In the genomic region with DNA sequence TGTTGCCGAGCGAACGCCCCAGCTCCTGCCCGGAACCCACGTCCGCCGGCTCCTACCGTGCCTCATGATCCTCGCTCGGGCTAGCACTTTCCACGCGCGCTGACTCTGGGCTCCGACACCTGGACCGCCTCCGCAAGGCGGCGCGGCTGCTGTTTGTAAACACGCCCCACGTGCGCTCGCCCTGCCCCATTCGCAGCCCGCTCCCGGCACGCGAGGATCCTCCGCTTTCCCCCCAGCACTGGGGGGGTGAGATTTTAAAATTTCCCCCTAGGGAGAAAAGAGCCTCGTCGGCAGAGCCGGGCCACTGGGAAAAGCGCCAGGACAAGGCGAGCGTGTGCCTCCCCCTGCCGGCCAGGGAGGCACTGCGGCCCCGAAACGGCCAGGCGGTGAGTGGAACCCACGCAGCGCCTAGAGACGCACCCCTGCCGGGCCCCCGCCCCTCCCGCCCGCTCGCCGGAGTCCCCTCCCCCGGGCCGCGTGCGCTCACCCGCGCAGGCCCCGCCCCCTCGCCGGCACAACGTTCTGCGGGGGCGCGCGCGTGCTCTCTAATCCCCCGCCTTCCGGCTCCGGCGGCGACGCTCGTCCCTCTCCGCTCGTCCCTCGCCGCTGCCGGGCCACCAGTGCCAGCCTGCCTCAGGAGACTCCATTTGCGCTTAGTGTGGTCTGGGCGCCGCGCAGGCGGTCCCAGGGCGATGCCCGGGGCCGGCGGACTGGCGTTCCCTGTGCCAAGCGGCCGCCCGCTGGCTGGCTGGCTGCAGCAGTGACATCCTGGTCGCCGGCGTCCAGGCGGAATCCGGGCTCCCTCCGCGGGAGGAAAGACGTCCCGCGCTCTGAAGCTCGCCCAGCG, we compare ENCODE assay signal across 8 cellular contexts. TPM values are rescaled to one million over a fixed set of nuclear protein-coding genes. Genes with fewer than 3 reads are reported as not detected.
A peak's percentile ranks its signal among the peaks of the same experiment; 100 is the strongest.
DNase-seq lines count a peak whose midpoint lies in the region; ATAC-seq and TF ChIP-seq lines count a peak whose summit lies in the region.

TSS of gene TIGD2 (plus strand) at position 548 of the 847 bp plus-strand sequence. CDS start 1,442 bp downstream, outside the sequence.

- intact Hi-C loops in activated CD4-positive, alpha-beta T cell treated with anti-CD3 and anti-CD28 coated beads for 36 hours (cut with DNase I, micrococcal nuclease): loop anchor here (1.0 to 10.0 kb wide), 11 partner anchors 149 to 1686 kb away; partner anchors contain the start of genes HERC3 (in 2 of the 2), GPRIN3 (in 1 of the 2), HERC5 (in 1 of the 2) and NUDT9 (in 1 of the 2)

- peak; percentile 70 for TF ChIP-seq CTCF in BE2C (IDR thresholded peaks at IDR 0.05; ENCODE audit: low read depth, low read length)

- peak; percentile 77 for ATAC-seq in HG03378 (IDR thresholded peaks at IDR 0.05; ENCODE audit: unreplicated experiment)
- ATAC-seq in activated CD4-positive, alpha-beta T cell treated with anti-CD3 and anti-CD28 coated beads for 36 hours: peak; percentile 95

- no peaks in the 10 kb centered on the region for H3K9me3 ChIP-seq in BE2C

- peak within 1 kb of the TSS; percentile 62 for H3K27ac ChIP-seq in cingulate gyrus (ENCODE audit: low read depth, low read length)

- H3K36me3 ChIP-seq in BE2C: no peaks in the 10 kb centered on the region

- peak; percentile 95 for TF ChIP-seq POLR2A in GM19099 (IDR thresholded peaks at IDR 0.05; ENCODE audit: extremely low read depth, insufficient read length, low read depth)

- peak within 1 kb of the TSS; percentile 86 for H3K27ac Mint-ChIP-seq in activated CD4-positive, alpha-beta T cell treated with anti-CD3 and anti-CD28 coated beads for 36 hours

- H3K27me3 Mint-ChIP-seq in activated CD4-positive, alpha-beta T cell treated with anti-CD3 and anti-CD28 coated beads for 36 hours: peaks cover 16% of the 10 kb centered on the region

- H3K36me3 Mint-ChIP-seq in activated CD4-positive, alpha-beta T cell treated with anti-CD3 and anti-CD28 coated beads for 36 hours (ENCODE audit: low read depth): peaks cover 18% of the 10 kb centered on the region

- DNase-seq in BE2C (peak; percentile 93), NCI-H446 (lab: John Stamatoyannopoulos, UW) (peak; percentile 71 to 93), left kidney (ENCODE audit: low read depth, low spot score) (peak; percentile 96)
- peak; percentile 93 for DNase-seq in activated CD4-positive, alpha-beta T cell treated with anti-CD3 and anti-CD28 coated beads for 36 hours
- DNase-seq in stimulated activated CD4-positive, alpha-beta T cell treated with anti-CD3 and anti-CD28 coated beads, Interleukin-2, amount 100 ng/mL, for 24 hours: peak; percentile 87 to 89

- CTCF ChIA-PET in activated CD4-positive, alpha-beta T cell treated with anti-CD3 and anti-CD28 coated beads for 36 hours (lab: Charles Lee): interaction anchor here (0.6 kb wide), 1 partner anchor 826 kb away, joined by 3 read pairs; no protein-coding TSS in a partner anchor

- peaks cover 18% of the 10 kb centered on the region for H3K4me1 Mint-ChIP-seq in activated CD4-positive, alpha-beta T cell treated with anti-CD3 and anti-CD28 coated beads for 36 hours

- H3K4me1 ChIP-seq in BE2C: no peaks in the 10 kb centered on the region; the same call in 1 of the 2 replicates

- peaks cover 19% of the 10 kb centered on the region for H3K9me3 Mint-ChIP-seq in activated CD4-positive, alpha-beta T cell treated with anti-CD3 and anti-CD28 coated beads for 36 hours (ENCODE audit: low read depth)

- peak within 1 kb of the TSS; percentile 73 for H3K4me3 Mint-ChIP-seq in activated CD4-positive, alpha-beta T cell treated with anti-CD3 and anti-CD28 coated beads for 36 hours

- POLR2A ChIA-PET in activated CD4-positive, alpha-beta T cell treated with anti-CD3 and anti-CD28 coated beads for 36 hours (lab: Charles Lee): no interaction called here

- H3K27me3 ChIP-seq in BE2C: peaks cover 16% of the 10 kb centered on the region

- H3K4me3 ChIP-seq in BE2C (ENCODE audit: low read depth, low read length): peak within 1 kb of the TSS; percentile 70

RNA-seq across cellular contexts. Expression of gene TIGD2, which starts in this region (rescaled TPM):
- polyA plus RNA-seq in BE2C (2012; ENCODE audit: insufficient read depth, insufficient read length, low read depth): 3.0 TPM
- total RNA-seq in activated CD4-positive, alpha-beta T cell treated with anti-CD3 and anti-CD28 coated beads for 36 hours: 1 to 10 TPM; 2.1 to 2.3 TPM

Comparison
In these comparisons a context has a peak if more than half of its experiments do, and no peak if none do; other contexts are left out.
1. Peak in every context shown above with its lines: DNase-seq, ATAC-seq, H3K4me3 ChIP-seq and H3K27ac ChIP-seq.